8 cellular contexts compared by ENCODE assay signal in the genomic region with DNA sequence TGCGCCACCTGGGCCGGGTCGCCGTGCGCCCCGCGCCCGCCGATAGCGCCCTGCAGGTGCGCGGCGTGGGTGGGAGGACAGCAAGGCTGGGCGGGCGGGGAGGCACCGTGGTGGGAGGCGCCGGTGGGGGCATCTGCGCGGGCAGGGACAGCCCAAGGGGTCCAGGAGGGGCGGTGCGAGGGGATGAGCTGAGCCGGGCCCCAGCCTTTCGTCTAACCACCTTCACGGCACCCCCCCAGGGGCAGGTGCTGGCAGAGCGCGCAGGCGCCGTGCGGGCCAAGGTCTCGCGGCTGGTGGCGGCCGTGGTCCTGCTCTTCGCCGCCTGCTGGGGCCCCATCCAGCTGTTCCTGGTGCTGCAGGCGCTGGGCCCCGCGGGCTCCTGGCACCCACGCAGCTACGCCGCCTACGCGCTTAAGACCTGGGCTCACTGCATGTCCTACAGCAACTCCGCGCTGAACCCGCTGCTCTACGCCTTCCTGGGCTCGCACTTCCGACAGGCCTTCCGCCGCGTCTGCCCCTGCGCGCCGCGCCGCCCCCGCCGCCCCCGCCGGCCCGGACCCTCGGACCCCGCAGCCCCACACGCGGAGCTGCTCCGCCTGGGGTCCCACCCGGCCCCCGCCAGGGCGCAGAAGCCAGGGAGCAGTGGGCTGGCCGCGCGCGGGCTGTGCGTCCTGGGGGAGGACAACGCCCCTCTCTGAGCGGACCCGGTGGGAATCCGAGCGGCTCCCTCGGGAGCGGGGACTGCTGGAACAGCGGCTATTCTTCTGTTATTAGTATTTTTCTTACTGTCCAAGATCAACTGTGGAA. TPM values are rescaled to one million over a fixed set of nuclear protein-coding genes. Genes with fewer than 3 reads are reported as not detected.
DNase-seq lines count a peak whose midpoint lies in the region; ATAC-seq and TF ChIP-seq lines count a peak whose summit lies in the region.

No MANE protein-coding gene starts in this region.

- no peaks in the 10 kb centered on the region for H3K36me3 Mint-ChIP-seq in CD8-positive, alpha-beta T cell

- peak overlapping the region; percentile 57 for H3K4me3 ChIP-seq in CD8-positive, alpha-beta T cell (ENCODE audit: low read depth, low read length)
- H3K4me3 ChIP-seq in trophoblast cell (ENCODE audit: low read depth, low read length): no peak overlapping the region
- H3K4me3 ChIP-seq in MG63: no peak overlapping the region

- ATAC-seq in CD8-positive, alpha-beta T cell: peak; percentile 48

- H3K9me3 Mint-ChIP-seq in CD8-positive, alpha-beta T cell: no peaks in the 10 kb centered on the region

- CTCF ChIA-PET in CD8-positive, alpha-beta T cell (lab: Charles Lee): interaction anchor here (0.6 to 7.9 kb wide), 18 partner anchors 11 to 388 kb away, joined by 3 to 175 read pairs (median 5); a partner anchor contains a TSS

- no peak overlapping the region for H2BK120ac ChIP-seq in trophoblast cell (ENCODE audit: insufficient read depth, low read length, poor library complexity)

- intact Hi-C loops in CD8-positive, alpha-beta T cell (cut with DNase I, micrococcal nuclease): loop anchor here (1.0 to 10.0 kb wide), 4 partner anchors 11 to 272 kb away; no protein-coding TSS in a partner anchor

- H4K91ac ChIP-seq in trophoblast cell (ENCODE audit: low read depth, low read length): no peak overlapping the region

- no peak overlapping the region for H4K8ac ChIP-seq in trophoblast cell (ENCODE audit: low read depth, low read length)

- no peak overlapping the region for H2BK5ac ChIP-seq in trophoblast cell (ENCODE audit: low read depth, low read length, poor library complexity)

- no peak overlapping the region for H3K4ac ChIP-seq in trophoblast cell (ENCODE audit: low read depth, low read length)

- H2AK5ac ChIP-seq in trophoblast cell (ENCODE audit: low read length): no peak overlapping the region

- no peaks in the 10 kb centered on the region for H3K36me3 ChIP-seq in CD8-positive, alpha-beta T cell (ENCODE audit: insufficient read depth, low read length)
- H3K36me3 ChIP-seq in trophoblast cell (ENCODE audit: control insufficient read depth in 1 of 2, insufficient read depth in 2 of 2, low read length in 2 of 2) (no peaks in the 10 kb centered on the region), MG63 (no peaks in the 10 kb centered on the region)

- no peaks in the 10 kb centered on the region for H3K27me3 ChIP-seq in CD8-positive, alpha-beta T cell (ENCODE audit: insufficient read depth, low read length)
- H3K27me3 ChIP-seq in trophoblast cell (ENCODE audit: insufficient read depth, low read length) (peaks cover 40% of the 10 kb centered on the region), MG63 (peaks cover 3% of the 10 kb centered on the region; the same call in 1 of the 2 replicates)

- peaks cover 23% of the 10 kb centered on the region for H3K79me1 ChIP-seq in trophoblast cell (ENCODE audit: low read length)

- peak overlapping the region; percentile 39 for H2AFZ ChIP-seq in trophoblast cell (ENCODE audit: insufficient read depth, low read length, poor library complexity)

- DNase-seq in CD8-positive, alpha-beta T cell: peak in 6 of 7 experiments; percentile 58 to 82 (median 72)
- DNase-seq in HUDEP-2 (lab: John Stamatoyannopoulos, UW; ENCODE audit: unreplicated experiment in 76 of 76) (peak in 48 of 76 experiments; percentile 18 to 78 (median 44)), UCSD-AML1 (lab: John Stamatoyannopoulos, UW; ENCODE audit: unreplicated experiment) (peak; percentile 45), trophoblast cell (peak; percentile 51 to 62), SKM-1 (lab: John Stamatoyannopoulos, UW; ENCODE audit: unreplicated experiment) (no peak), retina (no peak), MG63 (no peak)
- peak; percentile 66 for DNase-seq in central memory CD4-positive, alpha-beta T cell

- peaks cover 9% of the 10 kb centered on the region for H3K79me2 ChIP-seq in trophoblast cell (ENCODE audit: control insufficient read depth, insufficient read depth, low read length, poor library complexity)

- H3K9ac ChIP-seq in trophoblast cell (ENCODE audit: low read length): no peak overlapping the region

- H2BK12ac ChIP-seq in trophoblast cell (ENCODE audit: low read length): no peak overlapping the region

- WGBS in trophoblast cell (ENCODE audit: extremely low coverage, insufficient coverage, insufficient read length): no CpG with 5 or more reads among the region's 84 CpGs

- peak overlapping the region; percentile 93 for H3K27ac Mint-ChIP-seq in CD8-positive, alpha-beta T cell

- H3K18ac ChIP-seq in trophoblast cell (ENCODE audit: low read length): no peak overlapping the region

- H3K4me1 Mint-ChIP-seq in CD8-positive, alpha-beta T cell (ENCODE audit: low read depth): peaks cover 25% of the 10 kb centered on the region

- no peaks in the 10 kb centered on the region for H3K27me3 Mint-ChIP-seq in CD8-positive, alpha-beta T cell (ENCODE audit: low read depth)

- no peak for TF ChIP-seq CTCF in CD8-positive, alpha-beta T cell (IDR thresholded peaks at IDR 0.05)

- H3K9me3 ChIP-seq in CD8-positive, alpha-beta T cell (ENCODE audit: low read length): no peaks in the 10 kb centered on the region
- peaks cover 13% of the 10 kb centered on the region for H3K9me3 ChIP-seq in trophoblast cell (ENCODE audit: insufficient read depth, low read depth, low read length)
- H3K9me3 ChIP-seq in MG63: no peaks in the 10 kb centered on the region

- peak overlapping the region; percentile 54 for H3K4me2 ChIP-seq in trophoblast cell (ENCODE audit: low read length)

- H3K14ac ChIP-seq in trophoblast cell (ENCODE audit: low read length): no peak overlapping the region

- H3K4me3 Mint-ChIP-seq in CD8-positive, alpha-beta T cell: peak overlapping the region; percentile 82

- no peak overlapping the region for H3K23ac ChIP-seq in trophoblast cell (ENCODE audit: low read length)

- H3K27ac ChIP-seq in CD8-positive, alpha-beta T cell (ENCODE audit: low read depth, low read length): peak overlapping the region; percentile 21
- H3K27ac ChIP-seq in trophoblast cell (ENCODE audit: low read depth, low read length): no peak overlapping the region

- no peak overlapping the region for H4K12ac ChIP-seq in trophoblast cell (ENCODE audit: low read depth, low read length)

- H3K4me1 ChIP-seq in CD8-positive, alpha-beta T cell (ENCODE audit: insufficient read depth, low read length): peaks cover 48% of the 10 kb centered on the region
- H3K4me1 ChIP-seq in trophoblast cell (ENCODE audit: control insufficient read depth in 1 of 2, insufficient read depth in 2 of 2, low read length in 2 of 2): peaks cover 18 to 32% of the 10 kb centered on the region in 2 experiments

- POLR2A ChIA-PET in CD8-positive, alpha-beta T cell (lab: Charles Lee): interaction anchor here (0.8 to 3.7 kb wide), 7 partner anchors 12 to 146 kb away, joined by 3 to 23 read pairs (median 4); a partner anchor contains a TSS

RNA-seq across cellular contexts. Expression of a gene that starts 3.1 kb away (rescaled TPM):
- under 1 TPM; 0.81 to 0.90 TPM for total RNA-seq in CD8-positive, alpha-beta T cell
- 0.10 and 0.14 TPM in 2 replicates for polyA plus RNA-seq in trophoblast cell (2013)
- not detected in 2 replicates for total RNA-seq in MG63 (2014; rRNA removed; shearing (Covaris generic); ENCODE audit: low replicate concordance)

RNA-seq across cellular contexts. Expression of a gene that starts 5.6 kb away (rescaled TPM):
- 1 to 10 TPM; 2.0 to 2.7 TPM for total RNA-seq in CD8-positive, alpha-beta T cell
- polyA plus RNA-seq in trophoblast cell (2013): 445 and 449 TPM in 2 replicates
- 1.0 and 6.6 TPM in 2 replicates for total RNA-seq in MG63 (2014; rRNA removed; shearing (Covaris generic); ENCODE audit: low replicate concordance)

RNA-seq across cellular contexts. Expression of a gene that starts 7.2 kb away (rescaled TPM):
- 100 to 1,000 TPM; 242 to 261 TPM for total RNA-seq in CD8-positive, alpha-beta T cell
- polyA plus RNA-seq in trophoblast cell (2013): 51.5 and 52.5 TPM in 2 replicates
- 6.4 and 9.5 TPM in 2 replicates for total RNA-seq in MG63 (2014; rRNA removed; shearing (Covaris generic); ENCODE audit: low replicate concordance)

RNA-seq across cellular contexts. Expression of a gene that starts 27.0 kb away (rescaled TPM):
- not detected for total RNA-seq in CD8-positive, alpha-beta T cell
- polyA plus RNA-seq in trophoblast cell (2013): not detected in 2 replicates
- total RNA-seq in MG63 (2014; rRNA removed; shearing (Covaris generic); ENCODE audit: low replicate concordance): not detected in 2 replicates

RNA-seq across cellular contexts. Expression of a gene that starts 27.3 kb away (rescaled TPM):
- total RNA-seq in CD8-positive, alpha-beta T cell: 10 to 100 TPM; 32.6 to 35.3 TPM
- 24.8 and 25.9 TPM in 2 replicates for polyA plus RNA-seq in trophoblast cell (2013)
- total RNA-seq in MG63 (2014; rRNA removed; shearing (Covaris generic); ENCODE audit: low replicate concordance): 18.1 and 20.4 TPM in 2 replicates

Comparison
In these comparisons a context has a peak if more than half of its experiments do, and no peak if none do; other contexts are left out.
1. DNase-seq: peak in CD8-positive, alpha-beta T cell (6 of 7), HUDEP-2 (48 of 76), UCSD-AML1 (single experiment), central memory CD4-positive, alpha-beta T cell (single experiment) and trophoblast cell (2 of 2); none in SKM-1 (single experiment), retina (single experiment) and MG63 (single experiment).
2. RNA of a gene that starts 7.2 kb away (total RNA-seq): 242 to 261 TPM in CD8-positive, alpha-beta T cell; 6.4 to 9.5 TPM in MG63; every median in the first group is over 10 times any median in the second.